ENCODE assay signal across 24 cellular contexts in the genomic region with DNA sequence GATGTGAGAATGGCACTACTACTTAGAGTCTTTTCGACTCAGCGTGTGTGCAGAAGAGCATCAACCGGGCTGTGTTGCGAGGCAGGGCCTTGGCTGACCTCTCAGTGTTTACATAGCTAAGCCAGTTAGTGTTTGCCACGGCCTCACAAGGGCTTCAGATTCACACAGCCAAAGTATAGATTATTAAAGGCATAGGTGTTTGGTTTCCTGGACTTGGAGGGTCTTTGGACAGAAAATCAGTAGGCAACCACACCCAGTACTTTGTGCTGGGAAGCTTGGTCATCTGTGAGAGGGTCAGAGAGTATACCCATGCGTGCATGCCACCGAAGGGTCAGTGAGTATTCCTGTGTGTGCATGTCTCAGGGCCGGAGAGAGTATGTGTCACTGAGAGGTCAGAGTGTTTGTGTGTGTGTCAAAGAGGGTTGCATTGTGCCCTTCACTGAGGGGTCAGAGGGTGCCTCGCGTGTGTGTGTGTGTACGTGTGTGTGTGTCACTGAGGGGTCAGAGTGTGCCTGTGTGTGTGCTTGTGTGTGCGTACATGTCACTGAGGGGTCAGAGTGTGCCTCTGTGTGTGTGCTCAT.
DNase-seq lines count a peak whose midpoint lies in the region; ATAC-seq and TF ChIP-seq lines count a peak whose summit lies in the region.
"Had no signal": no experiment of that assay in that cellular context is flagged by ENCODE, and none has a peak within 500 bp of the region (broad histone marks: within the 10 kb centered on the region; RNA-seq: fewer than 3 reads in every experiment).

No MANE protein-coding gene starts in this region.

- peaks cover 10% of the 10 kb centered on the region for H3K4me1 Mint-ChIP-seq in activated T-helper 17 cell treated with anti-CD3 and anti-CD28 coated beads, Interleukin-2, amount 50 U/mL, for 72 hours
- peaks cover 6 to 13% of the 10 kb centered on the region in 2 donors for H3K4me1 Mint-ChIP-seq in stimulated activated naive B cell treated with anti-CD40 and anti-IgM and Interleukin-4, amounts not matched to agents 10 μg/mL and 1 μg/mL and 100 μg/mL, for 72 hours
- H3K4me1 Mint-ChIP-seq: activated naive CD8-positive, alpha-beta T cell treated with anti-CD3 and anti-CD28 coated beads, Interleukin-2, amount 10 ng/mL, durations not matched to agents 7 days and 5 days had no signal

- H3K27ac Mint-ChIP-seq in activated T-helper 17 cell treated with anti-CD3 and anti-CD28 coated beads, Interleukin-2, amount 50 U/mL, for 72 hours: peak overlapping the region; percentile 5
- H3K27ac Mint-ChIP-seq in stimulated activated naive B cell treated with anti-CD40 and anti-IgM and Interleukin-4, amounts not matched to agents 10 μg/mL and 1 μg/mL and 100 μg/mL, for 72 hours: peak overlapping the region; percentile 40
- H3K27ac Mint-ChIP-seq: activated naive CD8-positive, alpha-beta T cell treated with anti-CD3 and anti-CD28 coated beads, Interleukin-2, amount 10 ng/mL, durations not matched to agents 7 days and 5 days had no signal

- H3K4me1 ChIP-seq in foreskin keratinocyte: no peaks in the 10 kb centered on the region
- H3K4me1 ChIP-seq: psoas muscle, tibial artery had no signal

- H3K4me3 Mint-ChIP-seq in activated T-helper 17 cell treated with anti-CD3 and anti-CD28 coated beads, Interleukin-2, amount 50 U/mL, for 72 hours: no peak overlapping the region
- H3K4me3 Mint-ChIP-seq in stimulated activated naive B cell treated with anti-CD40 and anti-IgM and Interleukin-4, amounts not matched to agents 10 μg/mL and 1 μg/mL and 100 μg/mL, for 72 hours: no peak overlapping the region
- H3K4me3 Mint-ChIP-seq: activated naive CD8-positive, alpha-beta T cell treated with anti-CD3 and anti-CD28 coated beads, Interleukin-2, amount 10 ng/mL, durations not matched to agents 7 days and 5 days; nephron had no signal

- no peaks in the 10 kb centered on the region for H3K27me3 ChIP-seq in foreskin keratinocyte
- H3K27me3 ChIP-seq: BE2C, tibial artery had no signal

- no peak overlapping the region for H3K27ac ChIP-seq in foreskin keratinocyte
- H3K27ac ChIP-seq: psoas muscle, RWPE1, tibial artery had no signal

- DNase-seq in NCI-H82 (lab: John Stamatoyannopoulos, UW): peak; percentile 63
- DNase-seq in NCI-H82 treated with DMSO at 0.1 percent for 48 hours (lab: John Stamatoyannopoulos, UW; ENCODE audit: unreplicated experiment): no peak
- DNase-seq in left colon: no peak
- no peak for DNase-seq in stimulated activated naive B cell treated with anti-CD40 and anti-IgM and Interleukin-4, amounts not matched to agents 10 μg/mL and 1 μg/mL and 100 μg/mL, for 72 hours
- DNase-seq in foreskin keratinocyte: no peak
- no peak for DNase-seq in KG1 (lab: John Stamatoyannopoulos, UW)
- no peak for DNase-seq in central memory CD4-positive, alpha-beta T cell
- DNase-seq: 8988T; activated CD4-positive, CD25-positive, alpha-beta regulatory T cell; activated naive CD8-positive, alpha-beta T cell treated with anti-CD3 and anti-CD28 coated beads, Interleukin-2, amount 10 ng/mL, durations not matched to agents 7 days and 5 days; activated T-cell treated with anti-CD3 and anti-CD28 coated beads, Interleukin-2, amount 50 U/mL, for 48 hours; BE2C; cortex of kidney; islet precursor cell; NCI-H1417 treated with DMSO at 0.1 percent for 48 hours; NCI-H524; psoas muscle; SK-N-SH; stimulated activated CD4-positive, alpha-beta T cell treated with anti-CD3 and anti-CD28 coated beads, Interleukin-1b, Interleukin-23, amount 100 ng/mL, for 48 hours; stimulated activated naive CD8-positive, alpha-beta T cell treated with anti-CD3 and anti-CD28 coated beads, Interleukin-15, Interleukin-2, amounts not matched to agents 100 U/mL and 50 U/mL, for 24 hours; tibial artery had no signal

- no peaks in the 10 kb centered on the region for H3K27me3 Mint-ChIP-seq in activated T-helper 17 cell treated with anti-CD3 and anti-CD28 coated beads, Interleukin-2, amount 50 U/mL, for 72 hours
- no peaks in the 10 kb centered on the region for H3K27me3 Mint-ChIP-seq in stimulated activated naive B cell treated with anti-CD40 and anti-IgM and Interleukin-4, amounts not matched to agents 10 μg/mL and 1 μg/mL and 100 μg/mL, for 72 hours
- H3K27me3 Mint-ChIP-seq: activated naive CD8-positive, alpha-beta T cell treated with anti-CD3 and anti-CD28 coated beads, Interleukin-2, amount 10 ng/mL, durations not matched to agents 7 days and 5 days had no signal

- H3K36me3 Mint-ChIP-seq in activated T-helper 17 cell treated with anti-CD3 and anti-CD28 coated beads, Interleukin-2, amount 50 U/mL, for 72 hours (ENCODE audit: low read depth): peaks cover 100% of the 10 kb centered on the region
- H3K36me3 Mint-ChIP-seq in stimulated activated naive B cell treated with anti-CD40 and anti-IgM and Interleukin-4, amounts not matched to agents 10 μg/mL and 1 μg/mL and 100 μg/mL, for 72 hours: peaks cover 44 to 57% of the 10 kb centered on the region in 2 donors

- no peak for TF ChIP-seq CTCF in foreskin keratinocyte (conservative IDR thresholded peaks at IDR 0.05)

- no peak for ATAC-seq in activated T-helper 17 cell treated with anti-CD3 and anti-CD28 coated beads, Interleukin-2, amount 50 U/mL, for 72 hours (replicated peaks)
- peak; percentile 28 for ATAC-seq in left colon
- ATAC-seq in stimulated activated naive B cell treated with anti-CD40 and anti-IgM and Interleukin-4, amounts not matched to agents 10 μg/mL and 1 μg/mL and 100 μg/mL, for 72 hours (replicated peaks): no peak
- no peak for ATAC-seq in foreskin keratinocyte
- ATAC-seq: psoas muscle; stimulated activated naive CD8-positive, alpha-beta T cell treated with anti-CD3 and anti-CD28 coated beads, Interleukin-15, Interleukin-2, amounts not matched to agents 100 U/mL and 50 U/mL, for 24 hours had no signal

- intact Hi-C loops in left colon (cut with DNase I, micrococcal nuclease): no loop called here

- H3K9me3 Mint-ChIP-seq in activated T-helper 17 cell treated with anti-CD3 and anti-CD28 coated beads, Interleukin-2, amount 50 U/mL, for 72 hours: no peaks in the 10 kb centered on the region
- H3K9me3 Mint-ChIP-seq in stimulated activated naive B cell treated with anti-CD40 and anti-IgM and Interleukin-4, amounts not matched to agents 10 μg/mL and 1 μg/mL and 100 μg/mL, for 72 hours: no peaks in the 10 kb centered on the region
- H3K9me3 Mint-ChIP-seq: activated naive CD8-positive, alpha-beta T cell treated with anti-CD3 and anti-CD28 coated beads, Interleukin-2, amount 10 ng/mL, durations not matched to agents 7 days and 5 days; nephron had no signal
